Comparison of ENCODE assay signal across 11 cellular contexts in the genomic region with DNA sequence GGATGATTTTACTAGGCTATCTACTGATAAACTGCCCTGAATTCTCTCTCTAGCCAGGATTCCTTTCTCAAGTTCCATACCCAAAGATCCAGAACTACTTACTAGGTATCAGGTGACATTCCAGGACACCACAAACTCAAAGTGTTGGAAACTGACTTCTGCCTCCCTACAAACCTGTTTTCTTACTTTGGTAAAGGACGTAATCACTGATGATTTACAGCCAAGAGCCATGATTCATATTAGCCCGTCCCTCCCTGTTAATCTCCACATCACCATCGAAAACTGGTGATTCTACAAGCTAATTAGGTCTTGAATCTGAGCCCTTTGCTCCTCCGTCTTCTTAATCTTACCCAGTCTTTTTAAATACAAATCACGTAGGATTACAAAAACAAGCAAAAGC. TPM values are rescaled to one million over a fixed set of nuclear protein-coding genes. Genes with fewer than 3 reads are reported as not detected.
A peak's percentile ranks its signal among the peaks of the same experiment; 100 is the strongest.
DNase-seq lines count a peak whose midpoint lies in the region; ATAC-seq and TF ChIP-seq lines count a peak whose summit lies in the region.
"Had no signal": no experiment of that assay in that cellular context is flagged by ENCODE, and none has a peak within 500 bp of the region (broad histone marks: within the 10 kb centered on the region; RNA-seq: fewer than 3 reads in every experiment).

No MANE protein-coding gene starts in this region.

- no peak overlapping the region for H3K27ac Mint-ChIP-seq in activated T-cell treated with anti-CD3 and anti-CD28 coated beads, Interleukin-2, amount 50 U/mL, for 72 hours
- H3K27ac Mint-ChIP-seq in immature natural killer cell, result peak overlapping the region in 2 of 6 donors; percentile 6 to 49

- H3K36me3 Mint-ChIP-seq in activated T-cell treated with anti-CD3 and anti-CD28 coated beads, Interleukin-2, amount 50 U/mL, for 72 hours (ENCODE audit: insufficient read depth in 2 of 2), result no peaks in the 10 kb centered on the region
- no peaks in the 10 kb centered on the region for H3K36me3 Mint-ChIP-seq in immature natural killer cell

- peaks cover 32% of the 10 kb centered on the region for H3K4me1 ChIP-seq in suprapubic skin

- H3K27me3 ChIP-seq in WERI-Rb-1 (ENCODE audit: insufficient read depth, low read depth, severe bottlenecking) (no peaks in the 10 kb centered on the region), suprapubic skin (no peaks in the 10 kb centered on the region)
- H3K27me3 ChIP-seq: BLaER1 had no signal

- TF ChIP-seq CTCF in WERI-Rb-1 (IDR thresholded peaks at IDR 0.05; ENCODE audit: low read depth, low read length), result no peak
- no peak for TF ChIP-seq CTCF in suprapubic skin (IDR thresholded peaks at IDR 0.05)

- H3K36me3 ChIP-seq in WERI-Rb-1 (no peaks in the 10 kb centered on the region; the same call in none of the 2 replicates), suprapubic skin (no peaks in the 10 kb centered on the region)
- H3K36me3 ChIP-seq: BLaER1 had no signal

- ATAC-seq in activated T-cell treated with anti-CD3 and anti-CD28 coated beads, Interleukin-2, amount 50 U/mL, for 72 hours (replicated peaks in 1 of 2), result no peak
- no peak for ATAC-seq in GM21528 (IDR thresholded peaks at IDR 0.05; ENCODE audit: low FRiP score, unreplicated experiment)

- H3K9me3 Mint-ChIP-seq in activated T-cell treated with anti-CD3 and anti-CD28 coated beads, Interleukin-2, amount 50 U/mL, for 72 hours, result no peaks in the 10 kb centered on the region
- no peaks in the 10 kb centered on the region for H3K9me3 Mint-ChIP-seq in immature natural killer cell

- H3K27ac ChIP-seq in WERI-Rb-1, result no peak overlapping the region
- H3K27ac ChIP-seq in suprapubic skin, result peak overlapping the region; percentile 87

- H3K27me3 Mint-ChIP-seq in activated T-cell treated with anti-CD3 and anti-CD28 coated beads, Interleukin-2, amount 50 U/mL, for 72 hours (ENCODE audit: low read depth), result no peaks in the 10 kb centered on the region
- peaks cover 0 to 7% (median 3%) of the 10 kb centered on the region in 3 donors for H3K27me3 Mint-ChIP-seq in immature natural killer cell (ENCODE audit: low read depth in 3 of 3)

- no peak for TF ChIP-seq POLR2A in suprapubic skin (IDR thresholded peaks at IDR 0.05)

- no peak for TF ChIP-seq EP300 in suprapubic skin (IDR thresholded peaks at IDR 0.05)

- H3K4me1 Mint-ChIP-seq in activated T-cell treated with anti-CD3 and anti-CD28 coated beads, Interleukin-2, amount 50 U/mL, for 72 hours (ENCODE audit: low read depth), result peaks cover 42% of the 10 kb centered on the region
- H3K4me1 Mint-ChIP-seq in immature natural killer cell, result peaks cover 21 to 39% of the 10 kb centered on the region in 2 donors

- H3K4me3 Mint-ChIP-seq in activated T-cell treated with anti-CD3 and anti-CD28 coated beads, Interleukin-2, amount 50 U/mL, for 72 hours, result peak overlapping the region; percentile 90 to 97
- peak overlapping the region; percentile 45 to 90 (median 80) for H3K4me3 Mint-ChIP-seq in immature natural killer cell

- 35% methylated on average over 5 of the region's 5 CpGs for WGBS in suprapubic skin

- no peak for DNase-seq in activated T-cell treated with anti-CD3 and anti-CD28 coated beads, Interleukin-2, amount 50 U/mL, for 72 hours
- DNase-seq in activated T-cell treated with anti-CD3 and anti-CD28 coated beads, Interleukin-2, amount 50 U/mL, for 1 hour, result no peak
- DNase-seq in WERI-Rb-1, result no peak
- no peak for DNase-seq in immature natural killer cell
- DNase-seq in suprapubic skin (ENCODE audit: low spot score in 2 of 2), result no peak
- no peak for DNase-seq in central memory CD4-positive, alpha-beta T cell
- no peak for DNase-seq in dermis blood vessel endothelial cell
- DNase-seq: NCI-H345 had no signal

- H3K4me3 ChIP-seq in WERI-Rb-1 (ENCODE audit: low read depth, low read length) (peak overlapping the region; percentile 94), suprapubic skin (peak overlapping the region; percentile 97)

- no peaks in the 10 kb centered on the region for H3K9me3 ChIP-seq in WERI-Rb-1 (ENCODE audit: severe bottlenecking)
- H3K9me3 ChIP-seq in suprapubic skin, result no peaks in the 10 kb centered on the region
- H3K9me3 ChIP-seq: BLaER1 had no signal

RNA-seq across cellular contexts. Expression of a gene that starts 1.1 kb away (rescaled TPM):
- total RNA-seq in activated T-cell treated with anti-CD3 and anti-CD28 coated beads, Interleukin-2, amount 50 U/mL, for 72 hours, result 1 to 10 TPM; 5.7 to 6.4 TPM
- 1 to 10 TPM; 3.2 to 6.1 (median 3.2) TPM for polyA plus RNA-seq in immature natural killer cell
- 10 to 100 TPM in 3 of 4 donors, 1 to 10 TPM in 1; 8.5 to 27.6 (median 14.8) TPM for total RNA-seq in suprapubic skin
- total RNA-seq in dermis blood vessel endothelial cell, result 15.7 and 17.4 TPM in 2 replicates

RNA-seq across cellular contexts. Expression of a gene that starts 27.7 kb away (rescaled TPM):
- not detected for total RNA-seq in activated T-cell treated with anti-CD3 and anti-CD28 coated beads, Interleukin-2, amount 50 U/mL, for 72 hours
- not detected for polyA plus RNA-seq in immature natural killer cell
- not detected for total RNA-seq in suprapubic skin
- not detected in 2 replicates for total RNA-seq in dermis blood vessel endothelial cell
- total RNA-seq: pulmonary artery endothelial cell had no signal
